ENCODE assay signal across 10 cellular contexts in the genomic region with DNA sequence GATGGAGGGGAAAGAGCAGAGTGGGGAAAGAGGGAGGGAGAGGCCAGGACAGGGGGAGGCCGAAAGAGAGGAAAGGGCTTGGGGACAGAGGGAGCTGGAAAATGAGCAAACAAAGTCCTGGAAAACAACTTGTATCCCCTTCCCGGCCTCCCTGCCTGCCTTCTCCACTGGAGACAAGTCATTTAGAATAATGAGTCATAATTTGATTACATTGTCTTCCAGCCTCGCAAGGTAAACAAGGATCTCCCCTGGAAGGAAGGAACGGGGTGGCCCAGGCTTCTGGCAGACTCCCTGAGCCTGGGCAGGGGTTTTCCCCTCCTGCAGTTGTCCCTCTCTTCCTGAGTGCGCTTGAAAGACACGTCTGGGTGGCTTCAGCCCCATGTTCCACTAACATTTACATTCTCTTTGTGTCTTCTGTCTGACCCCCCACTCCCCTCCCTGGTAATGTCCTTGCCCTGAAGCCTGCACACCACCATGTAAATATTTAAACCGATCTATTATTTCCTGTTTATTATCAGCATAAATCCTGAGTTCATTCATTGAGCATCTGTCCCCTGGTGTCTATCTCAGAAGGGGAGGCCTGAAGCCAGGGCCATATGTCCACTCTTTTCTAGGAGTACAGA. TPM values are rescaled to one million over a fixed set of nuclear protein-coding genes. Genes with fewer than 3 reads are reported as not detected.
DNase-seq lines count a peak whose midpoint lies in the region; ATAC-seq and TF ChIP-seq lines count a peak whose summit lies in the region.
"Had no signal": no experiment of that assay in that cellular context is flagged by ENCODE, and none has a peak within 500 bp of the region (broad histone marks: within the 10 kb centered on the region; RNA-seq: fewer than 3 reads in every experiment).

No MANE protein-coding gene starts in this region.

- H3K27me3 ChIP-seq in heart right ventricle (no peaks in the 10 kb centered on the region), left lung (no peaks in the 10 kb centered on the region), upper lobe of right lung (no peaks in the 10 kb centered on the region)

- intact Hi-C loops in heart right ventricle (cut with DNase I) = no loop called here
- intact Hi-C loops in Right ventricle myocardium superior (cut with DNase I) = no loop called here
- intact Hi-C loops in left lung (cut with DNase I) = no loop called here
- intact Hi-C loops in upper lobe of right lung (cut with DNase I) = no loop called here

- H3K9me3 ChIP-seq in heart right ventricle (no peaks in the 10 kb centered on the region), left lung (no peaks in the 10 kb centered on the region), upper lobe of right lung (no peaks in the 10 kb centered on the region)
- H3K9me3 ChIP-seq: neutrophil had no signal

- H3K27me3 Mint-ChIP-seq in activated naive CD8-positive, alpha-beta T cell treated with anti-CD3 and anti-CD28 coated beads, Interleukin-2, amount 50 U/mL, for 24 hours = peaks cover 29% of the 10 kb centered on the region

- no peak overlapping the region for H3K4me3 Mint-ChIP-seq in activated naive CD8-positive, alpha-beta T cell treated with anti-CD3 and anti-CD28 coated beads, Interleukin-2, amount 50 U/mL, for 24 hours

- WGBS in heart right ventricle, 2 donors = 52 to 58% methylated on average over 7 of the region's 7 CpGs

- no peak overlapping the region for H3K4me3 ChIP-seq in heart right ventricle
- no peak overlapping the region for H3K4me3 ChIP-seq in left lung
- no peak overlapping the region for H3K4me3 ChIP-seq in upper lobe of right lung

- H3K4me1 Mint-ChIP-seq in activated naive CD8-positive, alpha-beta T cell treated with anti-CD3 and anti-CD28 coated beads, Interleukin-2, amount 50 U/mL, for 24 hours = peaks cover 3% of the 10 kb centered on the region

- no peak overlapping the region for H3K27ac Mint-ChIP-seq in activated naive CD8-positive, alpha-beta T cell treated with anti-CD3 and anti-CD28 coated beads, Interleukin-2, amount 50 U/mL, for 24 hours

- H3K4me1 ChIP-seq in heart right ventricle (peaks cover 19 to 75% (median 56%) of the 10 kb centered on the region in 9 donors), left lung (peaks cover 27 to 59% of the 10 kb centered on the region in 2 donors), upper lobe of right lung (peaks cover 48% of the 10 kb centered on the region)

- H3K27ac ChIP-seq in heart right ventricle (peak overlapping the region in 7 of 10 donors; percentile 16 to 55 (median 27)), left lung (peak overlapping the region in 1 of 2 donors; percentile 37), upper lobe of right lung (peak overlapping the region; percentile 30)
- H3K27ac ChIP-seq: neutrophil had no signal

- no peaks in the 10 kb centered on the region for H3K9me3 Mint-ChIP-seq in activated naive CD8-positive, alpha-beta T cell treated with anti-CD3 and anti-CD28 coated beads, Interleukin-2, amount 50 U/mL, for 24 hours

- TF ChIP-seq CTCF in heart right ventricle (IDR thresholded peaks at IDR 0.05) (no peak), left lung (IDR thresholded peaks at IDR 0.05) (no peak), upper lobe of right lung (IDR thresholded peaks at IDR 0.05) (no peak)

- no peak for DNase-seq in heart right ventricle
- no peak for DNase-seq in Right ventricle myocardium superior
- DNase-seq in T1000 (lab: John Stamatoyannopoulos, UW) = peak; percentile 28
- DNase-seq in left lung = no peak
- no peak for DNase-seq in upper lobe of right lung
- no peak for DNase-seq in OCI-M2 (lab: John Stamatoyannopoulos, UW; ENCODE audit: unreplicated experiment)
- no peak for DNase-seq in iPS-NIHi11 (ENCODE audit: low spot score)
- DNase-seq in activated naive CD8-positive, alpha-beta T cell treated with anti-CD3 and anti-CD28 coated beads, Interleukin-2, amount 50 U/mL, for 24 hours = no peak
- DNase-seq: effector memory CD4-positive, alpha-beta T cell had no signal

- H3K36me3 ChIP-seq in heart right ventricle = no peaks in the 10 kb centered on the region
- H3K36me3 ChIP-seq in left lung = no peaks in the 10 kb centered on the region
- H3K36me3 ChIP-seq in upper lobe of right lung = no peaks in the 10 kb centered on the region
- H3K36me3 ChIP-seq: neutrophil had no signal

- no peaks in the 10 kb centered on the region for H3K36me3 Mint-ChIP-seq in activated naive CD8-positive, alpha-beta T cell treated with anti-CD3 and anti-CD28 coated beads, Interleukin-2, amount 50 U/mL, for 24 hours (ENCODE audit: low read depth)

- no peak for ATAC-seq in heart right ventricle
- ATAC-seq in Right ventricle myocardium superior (ENCODE audit: poor library complexity) = no peak
- ATAC-seq in left lung = peak; percentile 4
- ATAC-seq in upper lobe of right lung = peak; percentile 24
- no peak for ATAC-seq in activated naive CD8-positive, alpha-beta T cell treated with anti-CD3 and anti-CD28 coated beads, Interleukin-2, amount 50 U/mL, for 24 hours

RNA-seq across cellular contexts. Expression of gene MRPS18A, which starts 12.1 kb away (rescaled TPM):
- 10 to 100 TPM; 36.0 to 52.9 (median 40.6) TPM for total RNA-seq in heart right ventricle
- polyA plus RNA-seq in heart right ventricle = 100 to 1,000 TPM in 1 of 2 donors, 10 to 100 TPM in 1; 30.4 to 103 TPM
- total RNA-seq in Right ventricle myocardium superior = 39.5 TPM
- 10 to 100 TPM; 27.0 to 32.5 TPM for total RNA-seq in left lung
- total RNA-seq in upper lobe of right lung = 28.1 TPM

RNA-seq across cellular contexts. Expression of gene RSPH9, which starts 54.8 kb away (rescaled TPM):
- total RNA-seq in heart right ventricle (under 1 TPM in 5 of 10 donors, not detected in 5; 0.09 to 0.15 (median 0.12) TPM), Right ventricle myocardium superior (0.16 TPM), left lung (1 to 10 TPM in 1 of 2 donors, under 1 TPM in 1; 0.32 to 1.9 TPM), upper lobe of right lung (0.20 TPM)
- polyA plus RNA-seq in heart right ventricle = under 1 TPM; 0.44 to 0.45 TPM

Comparison
In these comparisons a context has a peak if more than half of its experiments do, and no peak if none do; other contexts are left out.
1. ATAC-seq: peak in left lung (single experiment) and upper lobe of right lung (single experiment); none in heart right ventricle (0 of 8), Right ventricle myocardium superior (single experiment) and activated naive CD8-positive, alpha-beta T cell treated with anti-CD3 and anti-CD28 coated beads, Interleukin-2, amount 50 U/mL, for 24 hours (single experiment).